11 cellular contexts compared by ENCODE assay signal in the genomic region with DNA sequence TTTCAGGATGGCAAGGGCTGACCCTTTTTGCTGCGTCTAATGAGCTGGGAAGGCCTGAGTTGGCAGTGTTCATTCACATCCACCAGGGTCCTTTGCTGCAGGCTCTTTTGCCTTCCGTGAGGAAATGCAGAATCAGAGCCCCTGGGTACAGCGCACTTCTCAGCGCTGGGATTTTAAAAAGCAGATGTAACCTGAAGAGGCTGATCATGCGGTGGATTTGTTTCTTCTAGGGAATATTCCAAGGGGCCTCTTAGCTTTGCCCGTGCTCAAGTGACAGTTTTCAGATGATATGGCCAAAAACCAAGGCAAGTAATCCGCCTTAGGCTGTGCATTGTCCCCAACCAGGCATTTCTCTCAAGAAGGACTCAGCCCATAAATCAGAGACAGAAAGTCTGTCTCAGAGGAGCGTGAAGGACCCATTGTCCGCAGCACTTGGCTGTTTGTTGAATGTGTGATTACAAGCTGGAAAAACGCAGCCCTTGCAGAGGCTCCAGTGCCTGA.
A peak's percentile ranks its signal among the peaks of the same experiment; 100 is the strongest.
DNase-seq lines count a peak whose midpoint lies in the region; ATAC-seq and TF ChIP-seq lines count a peak whose summit lies in the region.
"Had no signal": no experiment of that assay in that cellular context is flagged by ENCODE, and none has a peak within 500 bp of the region (broad histone marks: within the 10 kb centered on the region; RNA-seq: fewer than 3 reads in every experiment).

No MANE protein-coding gene starts in this region.

- H3K4me1 Mint-ChIP-seq in chondrocyte (ENCODE audit: low read depth) (peaks cover 53% of the 10 kb centered on the region), nephron progenitor cell (peaks cover 12% of the 10 kb centered on the region)
- no peaks in the 10 kb centered on the region for H3K4me1 Mint-ChIP-seq in stimulated activated effector memory CD8-positive, alpha-beta T cell treated with anti-CD3 and anti-CD28 coated beads, Interleukin-12 subunit alpha, Interleukin-12 subunit beta, amount 100 ng/mL, for 72 hours

- H3K27me3 Mint-ChIP-seq in chondrocyte (ENCODE audit: low read depth) (no peaks in the 10 kb centered on the region), nephron progenitor cell (ENCODE audit: low read depth, poor library complexity) (peaks cover 2% of the 10 kb centered on the region)
- H3K27me3 Mint-ChIP-seq: activated naive CD8-positive, alpha-beta T cell had no signal

- H3K36me3 Mint-ChIP-seq in chondrocyte (ENCODE audit: low read depth) (peaks cover 32% of the 10 kb centered on the region), nephron progenitor cell (ENCODE audit: low read depth) (no peaks in the 10 kb centered on the region)
- H3K36me3 Mint-ChIP-seq in stimulated activated effector memory CD8-positive, alpha-beta T cell treated with anti-CD3 and anti-CD28 coated beads, Interleukin-12 subunit alpha, Interleukin-12 subunit beta, amount 100 ng/mL, for 72 hours, result no peaks in the 10 kb centered on the region

- TF ChIP-seq CTCF in chondrocyte (IDR thresholded peaks at IDR 0.05) (peak; percentile 26), nephron progenitor cell (IDR thresholded peaks at IDR 0.05) (no peak)

- no peak for ATAC-seq in stimulated activated effector memory CD8-positive, alpha-beta T cell treated with anti-CD3 and anti-CD28 coated beads, Interleukin-12 subunit alpha, Interleukin-12 subunit beta, amount 100 ng/mL, for 72 hours
- no peak for ATAC-seq in GM21447 (IDR thresholded peaks at IDR 0.05; ENCODE audit: unreplicated experiment)
- ATAC-seq: activated CD8-positive, alpha-beta T cell treated with anti-CD3 and anti-CD28 coated beads, Interleukin-2, amount 10 ng/mL, durations not matched to agents 7 days and 5 days had no signal

- H3K4me3 Mint-ChIP-seq in chondrocyte (ENCODE audit: unreplicated experiment) (no peak overlapping the region), nephron progenitor cell (peak overlapping the region; percentile 57)
- H3K4me3 Mint-ChIP-seq in stimulated activated effector memory CD8-positive, alpha-beta T cell treated with anti-CD3 and anti-CD28 coated beads, Interleukin-12 subunit alpha, Interleukin-12 subunit beta, amount 100 ng/mL, for 72 hours, result no peak overlapping the region
- H3K4me3 Mint-ChIP-seq: activated CD8-positive, alpha-beta T cell treated with anti-CD3 and anti-CD28 coated beads, Interleukin-2, amount 10 ng/mL, durations not matched to agents 7 days and 5 days; activated naive CD8-positive, alpha-beta T cell had no signal

- peak overlapping the region; percentile 81 for H3K27ac Mint-ChIP-seq in chondrocyte (ENCODE audit: unreplicated experiment)
- H3K27ac Mint-ChIP-seq in nephron progenitor cell, result peak overlapping the region; percentile 91
- H3K27ac Mint-ChIP-seq in stimulated activated effector memory CD8-positive, alpha-beta T cell treated with anti-CD3 and anti-CD28 coated beads, Interleukin-12 subunit alpha, Interleukin-12 subunit beta, amount 100 ng/mL, for 72 hours, result no peak overlapping the region
- H3K27ac Mint-ChIP-seq: activated CD8-positive, alpha-beta T cell treated with anti-CD3 and anti-CD28 coated beads, Interleukin-2, amount 10 ng/mL, durations not matched to agents 7 days and 5 days; activated naive CD8-positive, alpha-beta T cell had no signal

- H3K9me3 Mint-ChIP-seq in chondrocyte (ENCODE audit: low read depth), result no peaks in the 10 kb centered on the region
- no peaks in the 10 kb centered on the region for H3K9me3 Mint-ChIP-seq in nephron progenitor cell
- no peaks in the 10 kb centered on the region for H3K9me3 Mint-ChIP-seq in stimulated activated effector memory CD8-positive, alpha-beta T cell treated with anti-CD3 and anti-CD28 coated beads, Interleukin-12 subunit alpha, Interleukin-12 subunit beta, amount 100 ng/mL, for 72 hours

- DNase-seq in C1 segment of cervical spinal cord (lab: John Stamatoyannopoulos, UW) (peak in 10 of 14 donors; percentile 6 to 65 (median 21)), NCI-H2107 (lab: John Stamatoyannopoulos, UW) (peak; percentile 34), chondrocyte (ENCODE audit: low spot score) (no peak), nephron progenitor cell (peak; percentile 36), epidermal melanocyte (ENCODE audit: insufficient read length, low spot score) (no peak), SHP77 treated with DMSO at 0.1 percent for 48 hours (lab: John Stamatoyannopoulos, UW) (no peak)
- no peak for DNase-seq in stimulated activated effector memory CD8-positive, alpha-beta T cell treated with anti-CD3 and anti-CD28 coated beads, Interleukin-12 subunit alpha, Interleukin-12 subunit beta, amount 100 ng/mL, for 72 hours (ENCODE audit: low spot score in 2 of 2)
- DNase-seq: ACHN; activated CD8-positive, alpha-beta T cell treated with anti-CD3 and anti-CD28 coated beads, Interleukin-2, amount 10 ng/mL, durations not matched to agents 7 days and 5 days had no signal

Comparison
In these comparisons a context has a peak if more than half of its experiments do, and no peak if none do; other contexts are left out.
1. DNase-seq: peak in C1 segment of cervical spinal cord (10 of 14), NCI-H2107 (single experiment) and nephron progenitor cell (single experiment); none in chondrocyte (single experiment), stimulated activated effector memory CD8-positive, alpha-beta T cell treated with anti-CD3 and anti-CD28 coated beads, Interleukin-12 subunit alpha, Interleukin-12 subunit beta, amount 100 ng/mL, for 72 hours (0 of 2), epidermal melanocyte (single experiment) and SHP77 treated with DMSO at 0.1 percent for 48 hours (single experiment).